In genomic region chr5:152505442-152506042, GRCh38 we compare ENCODE assay signal across 8 cellular contexts.
DNase-seq lines count a peak whose midpoint lies in the region; ATAC-seq and TF ChIP-seq lines count a peak whose summit lies in the region.

No MANE protein-coding gene starts in this region.

- H3K27me3 ChIP-seq in BJ (ENCODE audit: control insufficient read depth, insufficient read depth, low read length) = no peaks in the 10 kb centered on the region

- ATAC-seq in GM18517 (IDR thresholded peaks at IDR 0.05; ENCODE audit: unreplicated experiment) (peak; percentile 92), HG02938 (IDR thresholded peaks at IDR 0.05; ENCODE audit: unreplicated experiment) (peak; percentile 85)

- H3K27ac Mint-ChIP-seq in endothelial cell (ENCODE audit: unreplicated experiment) = no peak overlapping the region
- H3K27ac Mint-ChIP-seq in type B pancreatic cell = no peak overlapping the region

- POLR2A ChIA-PET in BJ (lab: Charles Lee) = no interaction called here

- no peaks in the 10 kb centered on the region for H3K36me3 Mint-ChIP-seq in endothelial cell (ENCODE audit: low read depth, unreplicated experiment)
- no peaks in the 10 kb centered on the region for H3K36me3 Mint-ChIP-seq in type B pancreatic cell

- no peaks in the 10 kb centered on the region for H3K36me3 ChIP-seq in BJ (ENCODE audit: control insufficient read depth, insufficient read depth, low read length)

- no peak overlapping the region for H3K4me3 ChIP-seq in BJ (ENCODE audit: low read depth, low read length)

- CTCF ChIA-PET in BJ (lab: Yijun Ruan, JAX) = interaction anchor here (0.7 to 1.1 kb wide), 6 partner anchors 8 to 681 kb away, joined by 3 to 5 read pairs (median 4); no protein-coding TSS in a partner anchor

- H3K4me1 Mint-ChIP-seq in endothelial cell (ENCODE audit: unreplicated experiment) (peaks cover 9% of the 10 kb centered on the region), type B pancreatic cell (ENCODE audit: unreplicated experiment) (peaks cover 5% of the 10 kb centered on the region)

- peak; percentile 61 for TF ChIP-seq CTCF in BJ (IDR thresholded peaks at IDR 0.05; ENCODE audit: insufficient read depth, low read depth, low read length)
- TF ChIP-seq CTCF in endothelial cell (IDR thresholded peaks at IDR 0.05; ENCODE audit: unreplicated experiment) = peak; percentile 66
- TF ChIP-seq CTCF in type B pancreatic cell (conservative IDR thresholded peaks at IDR 0.05) = peak; percentile 80

- H3K4me3 Mint-ChIP-seq in endothelial cell (ENCODE audit: unreplicated experiment) (no peak overlapping the region), type B pancreatic cell (no peak overlapping the region)

- no peaks in the 10 kb centered on the region for H3K9me3 Mint-ChIP-seq in endothelial cell (ENCODE audit: unreplicated experiment)
- no peaks in the 10 kb centered on the region for H3K9me3 Mint-ChIP-seq in type B pancreatic cell

- DNase-seq in BJ (ENCODE audit: low read depth) = no peak
- DNase-seq in NCI-H1694 (lab: John Stamatoyannopoulos, UW) = peak; percentile 45
- peak; percentile 18 for DNase-seq in T-helper 9 cell
- DNase-seq in endothelial cell (ENCODE audit: low spot score) = peak; percentile 56
- DNase-seq in mucosa of gallbladder (ENCODE audit: low spot score) = peak; percentile 62
- no peak for DNase-seq in type B pancreatic cell (ENCODE audit: extremely low spot score, unreplicated experiment)

- H3K27me3 Mint-ChIP-seq in endothelial cell (ENCODE audit: unreplicated experiment) (no peaks in the 10 kb centered on the region), type B pancreatic cell (peaks cover 11% of the 10 kb centered on the region)

Comparison
In these comparisons a context has a peak if more than half of its experiments do, and no peak if none do; other contexts are left out.
1. DNase-seq: peak in NCI-H1694 (single experiment), T-helper 9 cell (single experiment), endothelial cell (single experiment) and mucosa of gallbladder (single experiment); none in BJ (single experiment) and type B pancreatic cell (single experiment).
2. Peak in every context shown above with its lines, with median percentiles within 50 percentile points of each other: CTCF ChIP-seq.